In genomic region chr17:4118095-4118743, GRCh38 we compare ENCODE assay signal across 1 cellular context.
TF ChIP-seq lines count a peak whose summit lies in the region.

No MANE protein-coding gene starts in this region.

TF ChIP-seq in GM23338, 12 proteins besides CTCF, POLR2A, EP300 and RAD21 (continued from another document):
- no peak for TF ChIP-seq ZNF331 (CRISPR knock-in tag; IDR thresholded peaks at IDR 0.05; ENCODE audit: low read depth)
TF ChIP-seq in GM23338: peak in this region for 0.
